In the genomic region with DNA sequence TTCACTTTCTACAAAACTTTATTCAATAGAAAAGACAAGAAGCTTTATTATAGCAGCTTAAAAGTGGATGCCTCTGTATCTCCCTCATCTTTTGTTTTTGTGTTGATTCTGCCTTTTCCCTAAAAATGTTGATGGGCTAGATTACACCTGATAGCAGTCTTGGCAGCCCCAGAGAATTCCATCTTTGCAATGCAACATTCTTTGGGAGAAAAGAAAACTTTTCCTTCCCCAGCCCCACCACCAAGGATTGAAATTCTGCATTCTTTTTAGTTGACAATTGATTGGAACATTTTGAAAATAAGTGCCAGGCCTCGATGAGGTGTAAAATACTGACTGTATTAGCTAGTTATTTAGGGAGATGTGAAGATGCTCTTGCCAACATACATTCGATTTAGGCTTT, we compare ENCODE assay signal across 18 cellular contexts.
"Had no signal": no experiment of that assay in that cellular context is flagged by ENCODE, and none has a peak within 500 bp of the region (broad histone marks: within the 10 kb centered on the region; RNA-seq: fewer than 3 reads in every experiment).

No MANE protein-coding gene starts in this region.

- ATAC-seq: left ventricle myocardium superior; lower lobe of right lung; naive thymus-derived CD4-positive, alpha-beta T cell; right lobe of liver; stimulated activated effector memory CD8-positive, alpha-beta T cell treated with anti-CD3 and anti-CD28 coated beads, Interleukin-12 subunit alpha, Interleukin-12 subunit beta, amount 100 ng/mL, for 72 hours had no signal

- H3K9ac ChIP-seq: neural progenitor cell, parathyroid adenoma had no signal

- H3K4me3 ChIP-seq: coronary artery, esophagus muscularis mucosa, lower lobe of right lung, neural progenitor cell, right lobe of liver, stomach, thyroid gland had no signal

- H3K27ac ChIP-seq: coronary artery, lower lobe of right lung, neural progenitor cell, parathyroid adenoma, right lobe of liver, stomach, thyroid gland had no signal

- H3K4me1 ChIP-seq: lower lobe of right lung, neural progenitor cell, right lobe of liver, stomach had no signal

- H3K36me3 ChIP-seq: esophagus muscularis mucosa, lower lobe of right lung, neural progenitor cell, right lobe of liver, stomach, thyroid gland had no signal

- H3K4me2 ChIP-seq: neural progenitor cell had no signal

- H3K9me3 ChIP-seq: esophagus muscularis mucosa, lower lobe of right lung, right lobe of liver, thyroid gland had no signal

- DNase-seq: dermis blood vessel endothelial cell; effector memory CD4-positive, alpha-beta T cell; left ventricle myocardium superior; lower lobe of right lung; midbrain; naive thymus-derived CD4-positive, alpha-beta T cell; right lobe of liver; stimulated activated CD4-positive, alpha-beta T cell treated with anti-CD3 and anti-CD28 coated beads, Interleukin-2, amount 100 ng/mL, for 24 hours; stimulated activated CD4-positive, alpha-beta T cell treated with anti-CD3 and anti-CD28 coated beads, Interleukin-4, amount 100 ng/mL, for 24 hours; stimulated activated naive CD4-positive, alpha-beta T cell treated with Interleukin-2 at 50 U/mL for 16 hours; stomach; thyroid gland; trophoblast cell had no signal

- H3K27me3 ChIP-seq: esophagus muscularis mucosa, neural progenitor cell, right lobe of liver, stomach, thyroid gland had no signal
